Comparison of ENCODE assay signal across 22 cellular contexts in genomic region chr7:51340029-51340838, GRCh38. TPM values are rescaled to one million over a fixed set of nuclear protein-coding genes. Genes with fewer than 3 reads are reported as not detected.
DNase-seq lines count a peak whose midpoint lies in the region; ATAC-seq, FAIRE-seq and TF ChIP-seq lines count a peak whose summit lies in the region.
"Had no signal": no experiment of that assay in that cellular context is flagged by ENCODE, and none has a peak within 500 bp of the region (broad histone marks: within the 10 kb centered on the region; RNA-seq: fewer than 3 reads in every experiment).

No MANE protein-coding gene starts in this region.

- WGBS in HepG2 (ENCODE audit: low lambda C conversion rate), result 5% methylated on average over 9 of the region's 9 CpGs

- POLR2A ChIA-PET in PC-3 (lab: Charles Lee; ENCODE audit: unreplicated experiment), result interaction anchor here (0.5 to 0.7 kb wide), 3 partner anchors 87 to 894 kb away, joined by 4 to 6 read pairs (median 4); no protein-coding TSS in a partner anchor
- POLR2A ChIA-PET in HepG2 (lab: Yijun Ruan, JAX), result no interaction called here

- peak; percentile 93 for ATAC-seq in PC-3
- ATAC-seq in HepG2, result peak; percentile 70
- no peak for ATAC-seq in HG03432 (IDR thresholded peaks at IDR 0.05; ENCODE audit: unreplicated experiment)
- ATAC-seq: right cardiac atrium had no signal

- BruUV-seq in PC-3 (replicated peaks; lab: Mats Ljungman, UMichigan) (no TSS peak), HepG2 (replicated peaks; lab: Mats Ljungman, UMichigan) (no TSS peak)

- TF ChIP-seq CTCF in PC-3 (conservative IDR thresholded peaks at IDR 0.05; ENCODE audit: low read depth, low read length) (no peak), bronchial epithelial cell (IDR thresholded peaks at IDR 0.05; ENCODE audit: insufficient read depth, low read length, severe bottlenecking) (no peak), HepG2 (CRISPR knock-in tag; IDR thresholded peaks at IDR 0.05) (no peak), type B pancreatic cell (conservative IDR thresholded peaks at IDR 0.05) (no peak)

- in situ Hi-C loops in HepG2 (cut with HindIII; ENCODE audit: extremely low pct_ligation_motif_present, low pct_unique_long_range_greater_than_20kb), result no loop called here

- no peaks in the 10 kb centered on the region for H4K20me1 ChIP-seq in PC-3 (ENCODE audit: low read length)
- H4K20me1 ChIP-seq in HepG2 (ENCODE audit: insufficient read depth, low read length), result no peaks in the 10 kb centered on the region

- no peaks in the 10 kb centered on the region for H3K9me2 ChIP-seq in PC-3 (replicated peaks; ENCODE audit: low read length)

- H2AFZ ChIP-seq in PC-3 (ENCODE audit: low read length), result peak overlapping the region; percentile 23; the same call in 1 of the 2 replicates
- no peak overlapping the region for H2AFZ ChIP-seq in HepG2 (ENCODE audit: low read length)

- FAIRE-seq in bronchial epithelial cell (lab: Jason Lieb, UNC) (no peak), HepG2 (lab: Jason Lieb, UNC) (no peak)

- TF ChIP-seq EP300 in HepG2 (IDR thresholded peaks at IDR 0.05; ENCODE audit: low read depth in 2 of 2, low read length in 2 of 2) (0 out of 4 replicates have a peak, but pooled peaks of 1 of the 2 experiments have one; percentile 7), HepG2 (CRISPR knock-in tag; IDR thresholded peaks at IDR 0.05; ENCODE audit: borderline replicate concordance) (no peak)

- H3K4me2 ChIP-seq in PC-3 (ENCODE audit: low read length) (peak overlapping the region; percentile 32), HepG2 (ENCODE audit: low read depth, low read length) (peak overlapping the region; percentile 21)

- CTCF ChIA-PET in PC-3 (lab: Charles Lee), result interaction anchor here (0.8 kb wide), 1 partner anchor 115 kb away, joined by 3 read pairs; no protein-coding TSS in a partner anchor
- CTCF ChIA-PET in HepG2 (lab: Yijun Ruan, JAX; ENCODE audit: low intra/inter-chr PET ratio, low total read pairs), result no interaction called here

- H3K9me3 Mint-ChIP-seq in type B pancreatic cell, result peaks cover 4% of the 10 kb centered on the region
- H3K9me3 Mint-ChIP-seq: activated B cell treated with CpG ODN at 0.5 μM for 24 hours; activated CD4-positive, alpha-beta memory T cell treated with anti-CD3 and anti-CD28 coated beads, Interleukin-2, amount 10 ng/mL, durations not matched to agents 7 days and 5 days; activated naive CD8-positive, alpha-beta T cell treated with anti-CD3 and anti-CD28 coated beads for 36 hours; nephron had no signal

- H3K79me2 ChIP-seq in PC-3 (ENCODE audit: low read length) (no peaks in the 10 kb centered on the region), HepG2 (ENCODE audit: insufficient read depth, low read length) (no peaks in the 10 kb centered on the region)

- intact Hi-C loops in PC-3 (cut with micrococcal nuclease), result loop anchor here (1.0 kb wide), 1 partner anchor 23 kb away; no protein-coding TSS in a partner anchor
- intact Hi-C loops in HepG2 (cut with micrococcal nuclease; ENCODE audit: unreplicated experiment), result no loop called here

- peaks cover 6% of the 10 kb centered on the region for H3K4me1 Mint-ChIP-seq in type B pancreatic cell (ENCODE audit: unreplicated experiment)
- H3K4me1 Mint-ChIP-seq: activated B cell treated with CpG ODN at 0.5 μM for 24 hours; activated CD4-positive, alpha-beta memory T cell treated with anti-CD3 and anti-CD28 coated beads, Interleukin-2, amount 10 ng/mL, durations not matched to agents 7 days and 5 days; activated naive CD8-positive, alpha-beta T cell treated with anti-CD3 and anti-CD28 coated beads for 36 hours had no signal

- no peak overlapping the region for H3K27ac ChIP-seq in PC-3 (ENCODE audit: low read length)
- no peak overlapping the region for H3K27ac ChIP-seq in HepG2 (ENCODE audit: extremely low read length, insufficient read depth, low read length)
- H3K27ac ChIP-seq: ascending aorta, ovary had no signal

- no peaks in the 10 kb centered on the region for H3K36me3 ChIP-seq in PC-3 (ENCODE audit: low read depth, low read length)
- no peaks in the 10 kb centered on the region for H3K36me3 ChIP-seq in bronchial epithelial cell (ENCODE audit: control insufficient read depth, insufficient read depth, low read length)
- no peaks in the 10 kb centered on the region for H3K36me3 ChIP-seq in HepG2 (replicated peaks in 1 of 2; ENCODE audit: control insufficient read depth in 1 of 2, insufficient read depth in 2 of 2, low read length in 2 of 2)
- H3K36me3 ChIP-seq: ascending aorta, ovary had no signal

- DNase-seq in PC-3, result peak; percentile 90
- peak; percentile 74 for DNase-seq in bronchial epithelial cell (ENCODE audit: low read depth)
- no peak for DNase-seq in HepG2 (ENCODE audit: low spot score)
- no peak for DNase-seq in type B pancreatic cell (ENCODE audit: extremely low spot score, unreplicated experiment)
- no peak for DNase-seq in SKM-1 treated with dmso at 0.1 percent for 144 hours (lab: John Stamatoyannopoulos, UW; ENCODE audit: unreplicated experiment)
- DNase-seq in NCI-H2107 (lab: John Stamatoyannopoulos, UW), result no peak
- DNase-seq: activated B cell treated with CpG ODN at 0.5 μM for 24 hours; activated CD4-positive, alpha-beta memory T cell treated with anti-CD3 and anti-CD28 coated beads, Interleukin-2, amount 10 ng/mL, durations not matched to agents 7 days and 5 days; activated naive CD8-positive, alpha-beta T cell treated with anti-CD3 and anti-CD28 coated beads for 36 hours; central memory CD4-positive, alpha-beta T cell; DMS 273 treated with DMSO at 0.1 percent for 48 hours; KG1; NCI-H146; NCI-H2171 treated with DMSO at 0.1 percent for 48 hours; NCI-H526 treated with DMSO at 0.1 percent for 48 hours; ovary; right cardiac atrium; stimulated activated CD4-positive, alpha-beta T cell treated with anti-CD3 and anti-CD28 coated beads, Interleukin-4, amount 100 ng/mL, for 1 hour; stimulated activated naive CD4-positive, alpha-beta T cell had no signal

- no peaks in the 10 kb centered on the region for H3K36me3 Mint-ChIP-seq in type B pancreatic cell
- H3K36me3 Mint-ChIP-seq: activated naive CD8-positive, alpha-beta T cell treated with anti-CD3 and anti-CD28 coated beads for 36 hours had no signal

- H3F3A ChIP-seq in PC-3 (ENCODE audit: low read length, unreplicated experiment), result no peaks in the 10 kb centered on the region

- H3K4me1 ChIP-seq in PC-3 (ENCODE audit: insufficient read depth, low read length), result peaks cover 19% of the 10 kb centered on the region
- peaks cover 14% of the 10 kb centered on the region for H3K4me1 ChIP-seq in HepG2 (ENCODE audit: insufficient read depth, low read length)
- H3K4me1 ChIP-seq: ascending aorta had no signal

- no peak overlapping the region for H3K4me3 Mint-ChIP-seq in type B pancreatic cell
- H3K4me3 Mint-ChIP-seq: activated B cell treated with CpG ODN at 0.5 μM for 24 hours; activated CD4-positive, alpha-beta memory T cell treated with anti-CD3 and anti-CD28 coated beads, Interleukin-2, amount 10 ng/mL, durations not matched to agents 7 days and 5 days; activated naive CD8-positive, alpha-beta T cell treated with anti-CD3 and anti-CD28 coated beads for 36 hours; nephron had no signal

- TF ChIP-seq POLR2A in HepG2 (IDR thresholded peaks at IDR 0.05; ENCODE audit: insufficient read depth in 1 of 2, low read depth in 2 of 2, low read length in 2 of 2), result no peak

- no peak overlapping the region for H3K9ac ChIP-seq in PC-3 (ENCODE audit: low read length)
- H3K9ac ChIP-seq in HepG2 (ENCODE audit: insufficient read depth, low read depth, low read length), result no peak overlapping the region

- no peak for TF ChIP-seq RAD21 in HepG2 (CRISPR knock-in tag; IDR thresholded peaks at IDR 0.05)

- peak overlapping the region; percentile 61 for H3K27ac Mint-ChIP-seq in type B pancreatic cell
- H3K27ac Mint-ChIP-seq: activated B cell treated with CpG ODN at 0.5 μM for 24 hours; activated CD4-positive, alpha-beta memory T cell treated with anti-CD3 and anti-CD28 coated beads, Interleukin-2, amount 10 ng/mL, durations not matched to agents 7 days and 5 days; activated naive CD8-positive, alpha-beta T cell treated with anti-CD3 and anti-CD28 coated beads for 36 hours; nephron had no signal

- H3K9me3 ChIP-seq in PC-3 (ENCODE audit: low read length) (no peaks in the 10 kb centered on the region), HepG2 (ENCODE audit: low read length) (no peaks in the 10 kb centered on the region)
- H3K9me3 ChIP-seq: ascending aorta, ovary had no signal

- H3K27me3 ChIP-seq in PC-3 (ENCODE audit: low read length) (no peaks in the 10 kb centered on the region), bronchial epithelial cell (ENCODE audit: control insufficient read depth, insufficient read depth, low read length) (no peaks in the 10 kb centered on the region), HepG2 (ENCODE audit: control insufficient read depth in 1 of 2, insufficient read depth in 2 of 2, low read length in 2 of 2) (no peaks in the 10 kb centered on the region)
- H3K27me3 ChIP-seq: ascending aorta, ovary had no signal

- H3K27me3 Mint-ChIP-seq in type B pancreatic cell, result no peaks in the 10 kb centered on the region
- H3K27me3 Mint-ChIP-seq: activated CD4-positive, alpha-beta memory T cell treated with anti-CD3 and anti-CD28 coated beads, Interleukin-2, amount 10 ng/mL, durations not matched to agents 7 days and 5 days; activated naive CD8-positive, alpha-beta T cell treated with anti-CD3 and anti-CD28 coated beads for 36 hours had no signal

- H3K4me3 ChIP-seq in PC-3 (ENCODE audit: low read length), result no peak overlapping the region
- H3K4me3 ChIP-seq in bronchial epithelial cell (ENCODE audit: low read depth, low read length), result no peak overlapping the region
- H3K4me3 ChIP-seq in HepG2 (replicated peaks in 1 of 3; ENCODE audit: insufficient read depth in 1 of 3, low read depth in 2 of 3, low read length in 3 of 3), result no peak overlapping the region
- H3K4me3 ChIP-seq: ascending aorta, ovary had no signal

RNA-seq across cellular contexts. Expression of gene COBL, which starts 23.6 kb away (rescaled TPM):
- 8.6 and 8.8 TPM in 2 replicates for total RNA-seq in PC-3 (2014; rRNA removed)
- 1.1 and 4.1 TPM in 2 replicates for total RNA-seq in bronchial epithelial cell
- total RNA-seq in HepG2 (2016; rRNA removed; fragmentation: Illumina TruSeq; extraction: Trizol), result 3.8 and 4.4 TPM in 2 replicates
- 1.7 and 3.4 TPM in 2 replicates for total RNA-seq in HepG2 (2016; cell fraction: cytosol; rRNA removed; fragmentation: Illumina TruSeq; extraction: Trizol; ENCODE audit: low read depth)
- 2.9 and 3.7 TPM in 2 replicates for total RNA-seq in HepG2 (2016; cell fraction: insoluble cytoplasmic fraction; rRNA removed; fragmentation: Illumina TruSeq; extraction: Trizol)
- total RNA-seq in HepG2 (2016; cell fraction: membrane; rRNA removed; fragmentation: Illumina TruSeq; extraction: Trizol), result 3.3 TPM in 2 replicates
- total RNA-seq in HepG2 (2016; cell fraction: nucleus; rRNA removed; fragmentation: Illumina TruSeq; extraction: Trizol), result 7.8 and 8.5 TPM in 2 replicates
- polyA plus RNA-seq in HepG2 (2011; rRNA removed), result 4.9 and 8.4 TPM in 2 replicates
- polyA plus RNA-seq in HepG2 (2011; cell fraction: cytosol; rRNA removed), result 3.8 and 4.6 TPM in 2 replicates
- polyA plus RNA-seq in HepG2 (2011; cell fraction: nucleus; rRNA removed), result 5.7 and 7.9 TPM in 2 replicates
- 13.2 and 13.3 TPM in 2 replicates for polyA plus RNA-seq in HepG2 (2012)
- polyA plus RNA-seq in HepG2 (2016; cell fraction: cytosol; fragmentation: Illumina TruSeq; extraction: Trizol; ENCODE audit: low read depth), result 0.85 and 0.88 TPM in 2 replicates
- polyA plus RNA-seq in HepG2 (2016; cell fraction: insoluble cytoplasmic fraction; fragmentation: Illumina TruSeq; extraction: Trizol; ENCODE audit: low read depth), result 4.3 and 5.9 TPM in 2 replicates
- 1.7 and 2.0 TPM in 2 replicates for polyA plus RNA-seq in HepG2 (2016; cell fraction: membrane; fragmentation: Illumina TruSeq; extraction: Trizol; ENCODE audit: low read depth)
- polyA plus RNA-seq in HepG2 (2016; cell fraction: nucleus; fragmentation: Illumina TruSeq; extraction: Trizol; ENCODE audit: insufficient read depth, low read depth), result 7.6 and 8.4 TPM in 2 replicates
- polyA minus RNA-seq in HepG2 (2011; rRNA and poly(A)+ RNA removed; ENCODE audit: low replicate concordance), result 15.4 and 59.2 TPM in 2 replicates
- 5.0 and 7.4 TPM in 2 replicates for polyA minus RNA-seq in HepG2 (2011; cell fraction: cytosol; rRNA and poly(A)+ RNA removed)
- 17.9 and 22.8 TPM in 2 replicates for polyA minus RNA-seq in HepG2 (2011; cell fraction: nucleus; rRNA and poly(A)+ RNA removed)
- total RNA-seq in type B pancreatic cell (ENCODE audit: low replicate concordance), result 25.7 and 47.1 TPM in 2 replicates
- total RNA-seq: activated B cell treated with CpG ODN at 0.5 μM for 24 hours; activated CD4-positive, alpha-beta memory T cell treated with anti-CD3 and anti-CD28 coated beads, Interleukin-2, amount 10 ng/mL, durations not matched to agents 7 days and 5 days; activated naive CD8-positive, alpha-beta T cell treated with anti-CD3 and anti-CD28 coated beads for 36 hours had no signal

Comparison
In these comparisons a context has a peak if more than half of its experiments do, and no peak if none do; other contexts are left out.
1. DNase-seq: peak in PC-3 (single experiment) and bronchial epithelial cell (single experiment); none in HepG2 (single experiment), type B pancreatic cell (single experiment), SKM-1 treated with dmso at 0.1 percent for 144 hours (single experiment) and NCI-H2107 (single experiment).